Comparison of ENCODE assay signal across 33 cellular contexts in the genomic region with DNA sequence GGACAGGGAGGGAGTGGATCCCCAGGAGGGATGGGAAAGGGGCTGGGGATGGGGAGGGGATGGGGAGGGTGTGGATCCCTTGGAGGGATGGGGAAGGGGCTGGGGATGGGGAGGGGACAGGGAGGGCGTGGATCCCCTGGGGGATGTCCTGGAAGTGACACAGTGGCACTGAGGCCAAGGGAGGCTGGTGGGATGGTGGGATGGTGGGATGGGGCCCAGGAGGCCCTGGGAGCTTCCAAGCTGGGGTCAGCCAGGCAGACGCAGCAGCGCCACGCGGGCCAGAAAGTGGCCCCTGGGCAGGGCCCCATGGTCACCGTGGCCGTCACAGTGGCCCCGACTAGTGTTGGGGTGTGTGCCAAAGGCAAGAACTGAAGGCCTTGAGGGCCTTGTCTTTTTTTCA.
"Had no signal": no experiment of that assay in that cellular context is flagged by ENCODE, and none has a peak within 500 bp of the region (broad histone marks: within the 10 kb centered on the region; RNA-seq: fewer than 3 reads in every experiment).

No MANE protein-coding gene starts in this region.

- DNase-seq: activated CD4-positive, alpha-beta T cell treated with anti-CD3 and anti-CD28 coated beads for 4 hours; activated CD4-positive, alpha-beta T cell treated with anti-CD3 and anti-CD28 coated beads, Interleukin-2, amount 50 U/mL, for 4 hours; activated naive CD4-positive, alpha-beta T cell treated with anti-CD3 and anti-CD28 coated beads for 36 hours; activated naive CD8-positive, alpha-beta T cell treated with anti-CD3 and anti-CD28 coated beads, Interleukin-2, amount 10 ng/mL, durations not matched to agents 7 days and 5 days; activated T-cell treated with anti-CD3 and anti-CD28 coated beads for 4 hours; activated T-cell treated with anti-CD3 and anti-CD28 coated beads, Interleukin-2, amount 50 U/mL, for 72 hours; amniotic stem cell; brain microvascular endothelial cell; cortex of kidney; effector memory CD8-positive, alpha-beta T cell; erythroblast; heart left ventricle; hypothalamus; immature natural killer cell; kidney glomerular epithelial cell; left ventricle myocardium inferior; nephron progenitor cell; retina; stimulated activated CD4-positive, alpha-beta T cell treated with anti-CD3 and anti-CD28 coated beads, Interleukin-1b, Interleukin-23, amount 100 ng/mL, for 48 hours; stimulated activated CD4-positive, alpha-beta T cell treated with anti-CD3 and anti-CD28 coated beads, Interleukin-4, amount 100 ng/mL, for 4 hours; stimulated activated CD8-positive, alpha-beta memory T cell treated with anti-CD3 and anti-CD28 coated beads, Interleukin-4, amount 100 ng/mL, for 48 hours; stimulated activated naive B cell treated with anti-CD40 and anti-IgM and Interleukin-4, amounts not matched to agents 10 μg/mL and 1 μg/mL and 100 μg/mL, for 72 hours; T-helper 1 cell; transverse colon had no signal

- FAIRE-seq: astrocyte, pancreas, TTC549 had no signal

- H3K36me3 ChIP-seq: brain microvascular endothelial cell, heart left ventricle, left ventricle myocardium inferior, pancreas, prostate gland, sigmoid colon, transverse colon had no signal

- H3K27ac ChIP-seq: brain microvascular endothelial cell, heart left ventricle, left ventricle myocardium inferior, neutrophil, pancreas, transverse colon, VCaP had no signal

- H3K4me3 ChIP-seq: heart left ventricle, left ventricle myocardium inferior, lung, pancreas, prostate gland, sigmoid colon, smooth muscle cell, transverse colon had no signal

- H3K9me3 ChIP-seq: neutrophil, pancreas, prostate gland, transverse colon had no signal

- H3K4me1 ChIP-seq: pancreas had no signal

- H3K27me3 ChIP-seq: brain microvascular endothelial cell, heart left ventricle, neutrophil, pancreas, sigmoid colon, transverse colon had no signal

- ATAC-seq: activated T-cell treated with anti-CD3 and anti-CD28 coated beads, Interleukin-2, amount 50 U/mL, for 72 hours; effector memory CD8-positive, alpha-beta T cell; stimulated activated naive B cell treated with anti-CD40 and anti-IgM and Interleukin-4, amounts not matched to agents 10 μg/mL and 1 μg/mL and 100 μg/mL, for 72 hours had no signal

- H3K4me2 ChIP-seq: smooth muscle cell had no signal
